In the genomic region with DNA sequence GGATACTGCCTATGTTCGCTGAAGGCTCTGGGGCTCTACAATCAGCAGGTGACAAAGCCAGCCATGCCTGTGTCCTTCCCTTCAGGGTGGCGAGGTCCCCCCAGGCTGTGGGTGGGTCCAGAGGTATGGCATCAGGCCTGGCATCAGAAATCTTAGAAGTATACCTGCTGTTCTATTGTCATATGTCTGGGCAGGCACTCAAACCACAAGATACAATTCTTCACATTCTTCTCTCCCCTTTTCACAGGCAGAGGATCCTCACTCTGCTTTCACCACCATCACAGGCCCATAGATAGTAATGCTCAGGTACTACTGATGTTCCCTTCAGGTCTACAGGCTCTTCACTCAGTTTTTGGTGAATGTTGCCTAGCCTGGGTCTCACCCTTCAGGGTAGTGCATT, we compare ENCODE assay signal across 26 cellular contexts.
A peak's percentile ranks its signal among the peaks of the same experiment; 100 is the strongest.
DNase-seq lines count a peak whose midpoint lies in the region; FAIRE-seq and TF ChIP-seq lines count a peak whose summit lies in the region.
"Had no signal": no experiment of that assay in that cellular context is flagged by ENCODE, and none has a peak within 500 bp of the region (broad histone marks: within the 10 kb centered on the region; RNA-seq: fewer than 3 reads in every experiment).

No MANE protein-coding gene starts in this region.

- H3K4ac ChIP-seq in mesenchymal stem cell (ENCODE audit: low read depth in 1 of 2, low read length in 2 of 2) = no peak overlapping the region

- H2AFZ ChIP-seq in mammary epithelial cell (ENCODE audit: low read depth, low read length) (peak overlapping the region; percentile 19), mesenchymal stem cell (ENCODE audit: low read depth, low read length) (no peak overlapping the region)
- H2AFZ ChIP-seq: GM23338, PC-9 had no signal

- no peaks in the 10 kb centered on the region for H3K79me2 ChIP-seq in mammary epithelial cell (ENCODE audit: insufficient read depth, low read length)

- dilution Hi-C loops in mammary epithelial cell (cut with HindIII; ENCODE audit: low sequenced_read_pairs) = no loop called here

- no TSS peak for BruUV-seq in mammary epithelial cell (replicated peaks; lab: Mats Ljungman, UMichigan)
- no TSS peak for BruUV-seq in MCF 10A (replicated peaks; lab: Mats Ljungman, UMichigan)

- no peak overlapping the region for H2AK5ac ChIP-seq in mesenchymal stem cell (ENCODE audit: low read length, severe bottlenecking)

- H3K14ac ChIP-seq in mesenchymal stem cell (ENCODE audit: low read length in 2 of 2) = no peak overlapping the region

- peak; percentile 43 for DNase-seq in mammary epithelial cell
- no peak for DNase-seq in MCF 10A (ENCODE audit: unreplicated experiment)
- peak; percentile 39 for DNase-seq in choroid plexus epithelial cell (ENCODE audit: low read depth)
- no peak for DNase-seq in mesenchymal stem cell
- peak; percentile 4 for DNase-seq in urothelium cell line (ENCODE audit: low spot score)
- DNase-seq in mucosa of gallbladder (ENCODE audit: low spot score) = no peak
- DNase-seq in transverse colon = no peak
- no peak for DNase-seq in effector CD4-positive, alpha-beta T cell
- DNase-seq: 8988T; CD4-positive, CD25-positive, alpha-beta regulatory T cell; HFFc6; MV-4-11; NCI-H1105; NCI-H1436 treated with DMSO at 0.1 percent for 48 hours; NCI-H1930; NCI-H446 treated with DMSO at 0.1 percent for 48 hours; NCI-H526; NCI-H82; NK-92 treated with Interleukin-12 subunit alpha and Interleukin-12 subunit beta, amount 100 ng/mL, for 24 hours had no signal

- H4K8ac ChIP-seq in mesenchymal stem cell (ENCODE audit: low read length) = no peak overlapping the region

- intact Hi-C loops in mammary epithelial cell (cut with micrococcal nuclease) (no loop called here), MCF 10A (cut with micrococcal nuclease) (no loop called here), transverse colon (cut with DNase I; ENCODE audit: low total_unique reads) (no loop called here)

- H3K9me3 Mint-ChIP-seq in MCF 10A (ENCODE audit: unreplicated experiment) = no peaks in the 10 kb centered on the region

- TF ChIP-seq EP300 in transverse colon (IDR thresholded peaks at IDR 0.05; ENCODE audit: low read depth) = no peak

- 36% methylated on average over 1 of the region's 2 CpGs for WGBS in mammary epithelial cell (ENCODE audit: low coverage, missing lambda C conversion rate)
- WGBS in mesenchymal stem cell = 100% methylated on average over 2 of the region's 2 CpGs
- WGBS in transverse colon (ENCODE audit: low coverage in 1 of 2), 2 donors = 89% methylated on average over 2 of the region's 2 CpGs; no CpG with 5 or more reads in 1 of the 2 donors

- CTCF ChIA-PET in mammary epithelial cell (lab: Charles Lee; ENCODE audit: low non-redundant PET) = no interaction called here
- CTCF ChIA-PET in MCF 10A (lab: Yijun Ruan, JAX) = no interaction called here

- H3K4me2 ChIP-seq in mammary epithelial cell (ENCODE audit: insufficient read depth, low read depth, low read length) = no peak overlapping the region
- no peak overlapping the region for H3K4me2 ChIP-seq in mesenchymal stem cell (ENCODE audit: low read length, poor library complexity, severe bottlenecking)
- H3K4me2 ChIP-seq: BLaER1, GM23338, PC-9 had no signal

- POLR2A ChIA-PET in MCF 10A (lab: Yijun Ruan, JAX) = no interaction called here

- no peak for FAIRE-seq in urothelium cell line (lab: Jason Lieb, UNC)
- FAIRE-seq: D721Med, G401.6 had no signal

- H3K9ac ChIP-seq in mammary epithelial cell (ENCODE audit: insufficient read depth, low read length) (no peak overlapping the region), mesenchymal stem cell (ENCODE audit: low read length) (no peak overlapping the region)
- H3K9ac ChIP-seq: BLaER1 had no signal

- H3K27me3 ChIP-seq in mammary epithelial cell (ENCODE audit: insufficient read depth, low read length) (no peaks in the 10 kb centered on the region), mesenchymal stem cell (ENCODE audit: control insufficient read depth in 1 of 2, insufficient read depth in 1 of 2, low read length in 2 of 2) (no peaks in the 10 kb centered on the region), transverse colon (no peaks in the 10 kb centered on the region)
- H3K27me3 ChIP-seq: BLaER1, SJSA1 had no signal

- no peak for TF ChIP-seq POLR2A in transverse colon (IDR thresholded peaks at IDR 0.05)

- H2BK5ac ChIP-seq in mesenchymal stem cell (ENCODE audit: low read depth, low read length, poor library complexity, severe bottlenecking) = peak overlapping the region; percentile 14

- no peak overlapping the region for H3K23ac ChIP-seq in mesenchymal stem cell (ENCODE audit: low read length in 2 of 2)

- H3K4me3 Mint-ChIP-seq in MCF 10A (ENCODE audit: unreplicated experiment) = no peak overlapping the region
- H3K4me3 Mint-ChIP-seq: CD4-positive, CD25-positive, alpha-beta regulatory T cell; GM23338; HFFc6 had no signal

- no peaks in the 10 kb centered on the region for H4K20me1 ChIP-seq in mammary epithelial cell (ENCODE audit: insufficient read depth, low read length)
- H4K20me1 ChIP-seq: BLaER1 had no signal

- no peaks in the 10 kb centered on the region for H3K27me3 Mint-ChIP-seq in MCF 10A (ENCODE audit: insufficient read depth, unreplicated experiment)

- H3K4me1 Mint-ChIP-seq in MCF 10A (ENCODE audit: insufficient read depth, unreplicated experiment) = peaks cover 6% of the 10 kb centered on the region
- H3K4me1 Mint-ChIP-seq: CD4-positive, CD25-positive, alpha-beta regulatory T cell; GM23338 had no signal

- no peak overlapping the region for H2BK120ac ChIP-seq in mesenchymal stem cell (ENCODE audit: low read depth, low read length)

- no peaks in the 10 kb centered on the region for H3K36me3 Mint-ChIP-seq in MCF 10A (ENCODE audit: insufficient read depth, unreplicated experiment)
- H3K36me3 Mint-ChIP-seq: CD4-positive, CD25-positive, alpha-beta regulatory T cell had no signal

- H3K27ac ChIP-seq in mammary epithelial cell (ENCODE audit: insufficient read depth, low read depth, low read length) = no peak overlapping the region
- no peak overlapping the region for H3K27ac ChIP-seq in mesenchymal stem cell (ENCODE audit: low read length, poor library complexity, severe bottlenecking)
- no peak overlapping the region for H3K27ac ChIP-seq in transverse colon
- H3K27ac ChIP-seq: BLaER1, PC-9, SJSA1 had no signal

- no peak overlapping the region for H3K18ac ChIP-seq in mesenchymal stem cell (ENCODE audit: low read depth in 1 of 2, low read length in 2 of 2)

- H3K4me3 ChIP-seq in mammary epithelial cell (replicated peaks in 1 of 3; ENCODE audit: insufficient read depth in 1 of 3, low read depth in 2 of 3, low read length in 3 of 3) (no peak overlapping the region), choroid plexus epithelial cell (ENCODE audit: low read depth, low read length) (no peak overlapping the region), mesenchymal stem cell (ENCODE audit: insufficient read depth in 1 of 2, low read depth in 1 of 2, low read length in 2 of 2) (no peak overlapping the region), transverse colon (no peak overlapping the region)
- H3K4me3 ChIP-seq: BLaER1, GM23338, HAP-1, PC-9, SJSA1 had no signal

- H4K91ac ChIP-seq in mesenchymal stem cell (ENCODE audit: low read length) = no peak overlapping the region

- in situ Hi-C loops in mammary epithelial cell (cut with MboI; ENCODE audit: low sequenced_read_pairs in 2 of 2) = no loop called here
- in situ Hi-C loops in transverse colon (cut with MboI; ENCODE audit: low pct_ligation_motif_present in 1 of 4, low pct_unique_long_range_greater_than_20kb in 1 of 4, low sequenced_read_pairs in 3 of 4) = no loop called here

- H3K9me3 ChIP-seq in mammary epithelial cell (replicated peaks; ENCODE audit: insufficient read depth, low read length) (peaks cover 3% of the 10 kb centered on the region), mesenchymal stem cell (ENCODE audit: control insufficient read depth, low read length) (peaks cover 7% of the 10 kb centered on the region), transverse colon (no peaks in the 10 kb centered on the region)
- H3K9me3 ChIP-seq: HAP-1, SJSA1 had no signal

- H2BK15ac ChIP-seq in mesenchymal stem cell (ENCODE audit: low read depth, poor library complexity, severe bottlenecking) = no peak overlapping the region

- peaks cover 8% of the 10 kb centered on the region for H3K4me1 ChIP-seq in mammary epithelial cell (ENCODE audit: insufficient read depth, low read length)
- H3K4me1 ChIP-seq in mesenchymal stem cell (ENCODE audit: control insufficient read depth, insufficient read depth, low read depth, low read length) = peaks cover 3% of the 10 kb centered on the region
- no peaks in the 10 kb centered on the region for H3K4me1 ChIP-seq in transverse colon
- H3K4me1 ChIP-seq: BLaER1, HAP-1, SJSA1 had no signal

- H3K79me1 ChIP-seq in mesenchymal stem cell (replicated peaks; ENCODE audit: low read length, poor library complexity, severe bottlenecking) = no peaks in the 10 kb centered on the region

- H3K36me3 ChIP-seq in mammary epithelial cell (ENCODE audit: insufficient read depth, low read length) = no peaks in the 10 kb centered on the region
- H3K36me3 ChIP-seq in mesenchymal stem cell (ENCODE audit: control insufficient read depth in 1 of 2, insufficient read depth in 2 of 2, low read depth in 1 of 2, low read length in 2 of 2) = no peaks in the 10 kb centered on the region
- no peaks in the 10 kb centered on the region for H3K36me3 ChIP-seq in transverse colon
- H3K36me3 ChIP-seq: BLaER1, HAP-1, SJSA1 had no signal

- H3K27ac Mint-ChIP-seq in MCF 10A (ENCODE audit: low read depth, unreplicated experiment) = no peak overlapping the region
- H3K27ac Mint-ChIP-seq: CD4-positive, CD25-positive, alpha-beta regulatory T cell; HFFc6 had no signal

- TF ChIP-seq CTCF in mammary epithelial cell (conservative IDR thresholded peaks at IDR 0.05 in 1 of 2, IDR thresholded peaks at IDR 0.05 in 1 of 2; ENCODE audit: extremely low read depth in 1 of 2, insufficient read depth in 1 of 2, low read depth in 1 of 2, low read length in 2 of 2) (no peak), MCF 10A (IDR thresholded peaks at IDR 0.05; ENCODE audit: unreplicated experiment) (no peak), choroid plexus epithelial cell (conservative IDR thresholded peaks at IDR 0.05; ENCODE audit: low read depth, low read length) (no peak), transverse colon (IDR thresholded peaks at IDR 0.05) (no peak)

- H2BK12ac ChIP-seq in mesenchymal stem cell (ENCODE audit: low read length in 2 of 2) = no peak overlapping the region

Comparison
In these comparisons a context has a peak if more than half of its experiments do, and no peak if none do; other contexts are left out.
1. DNase-seq: peak in mammary epithelial cell (single experiment), choroid plexus epithelial cell (single experiment) and urothelium cell line (single experiment); none in MCF 10A (single experiment), mesenchymal stem cell (single experiment), mucosa of gallbladder (single experiment), transverse colon (single experiment) and effector CD4-positive, alpha-beta T cell (single experiment).